17 cellular contexts compared by ENCODE assay signal in genomic region chr6:1736346-1737105, GRCh38.
DNase-seq lines count a peak whose midpoint lies in the region; ATAC-seq, FAIRE-seq and TF ChIP-seq lines count a peak whose summit lies in the region.
"Had no signal": no experiment of that assay in that cellular context is flagged by ENCODE, and none has a peak within 500 bp of the region (broad histone marks: within the 10 kb centered on the region; RNA-seq: fewer than 3 reads in every experiment).

No MANE protein-coding gene starts in this region.

- H3K4ac ChIP-seq in H1 (replicated peaks; ENCODE audit: insufficient read length, low read depth, low read length) = no peak overlapping the region

- no peaks in the 10 kb centered on the region for H3K27me3 ChIP-seq in H1 (replicated peaks in 1 of 4; ENCODE audit: control insufficient read depth in 3 of 4, extremely low read depth in 1 of 4, insufficient read depth in 3 of 4, low read length in 3 of 4)

- H3K23me2 ChIP-seq in H1 (ENCODE audit: low read depth, low read length) = peaks cover 9% of the 10 kb centered on the region; the same call in 1 of the 2 replicates

- H3K9me3 ChIP-seq in OCI-LY7 (ENCODE audit: low read length) (no peaks in the 10 kb centered on the region), H1 (ENCODE audit: insufficient read depth in 2 of 2, low read depth in 1 of 2, low read length in 1 of 2) (no peaks in the 10 kb centered on the region)

- H2BK15ac ChIP-seq in H1 (ENCODE audit: low read length) = no peak overlapping the region

- H3K36me3 ChIP-seq in OCI-LY7 (ENCODE audit: insufficient read depth, low read length) (no peaks in the 10 kb centered on the region), H1 (ENCODE audit: control insufficient read depth in 2 of 4, insufficient read depth in 4 of 4, low read length in 3 of 4) (no peaks in the 10 kb centered on the region)

- DNase-seq in EH (ENCODE audit: low read depth) (peak; percentile 13), GM12865 (ENCODE audit: low read depth) (peak; percentile 9), OCI-LY7 (ENCODE audit: low spot score) (no peak), H1 (ENCODE audit: low read depth in 1 of 2, low spot score in 2 of 2) (no peak), middle frontal gyrus (ENCODE audit: extremely low spot score, low spot score) (no peak), RWPE1 (ENCODE audit: low spot score) (no peak)
- DNase-seq: ACHN; DMS 273 treated with DMSO at 0.1 percent for 48 hours; H9; NCI-H1930; NCI-H2171; NCI-H446 treated with DMSO at 0.1 percent for 48 hours; NK-92 treated with Interleukin-12 subunit alpha and Interleukin-12 subunit beta, amount 100 ng/mL, for 24 hours; PC-3; SW 1271; T-helper 2 cell had no signal

- no peak for TF ChIP-seq RAD21 in H1 (IDR thresholded peaks at IDR 0.05 in 1 of 2, conservative IDR thresholded peaks at IDR 0.05 in 1 of 2; ENCODE audit: low read depth in 2 of 2, low read length in 2 of 2)

- no peak overlapping the region for H2AK5ac ChIP-seq in H1 (ENCODE audit: low read depth, low read length)

- H3K4me3 ChIP-seq in GM12865 (ENCODE audit: low read depth, low read length) (no peak overlapping the region), OCI-LY7 (ENCODE audit: low read depth, low read length, poor library complexity, severe bottlenecking) (no peak overlapping the region), H1 (ENCODE audit: extremely low read depth in 1 of 4, insufficient read depth in 2 of 4, low read depth in 3 of 4, low read length in 4 of 4) (no peak overlapping the region)

- TF ChIP-seq EP300 in H1 (IDR thresholded peaks at IDR 0.05; ENCODE audit: borderline replicate concordance in 1 of 2, low read depth in 2 of 2, low read length in 2 of 2) = no peak

- CTCF ChIA-PET in OCI-LY7 (lab: Charles Lee; ENCODE audit: unreplicated experiment) (interaction anchor here (0.5 kb wide), 1 partner anchor 894 kb away, joined by 3 read pairs; no protein-coding TSS in a partner anchor), H1 (lab: Charles Lee; ENCODE audit: partially characterized antibody) (interaction anchor here (1.0 kb wide), 1 partner anchor 22 kb away, joined by 3 read pairs; no protein-coding TSS in a partner anchor), RWPE1 (lab: Yijun Ruan, JAX) (no interaction called here)

- H3K79me2 ChIP-seq in OCI-LY7 (ENCODE audit: insufficient read depth, low read depth, low read length) = no peaks in the 10 kb centered on the region
- no peaks in the 10 kb centered on the region for H3K79me2 ChIP-seq in H1 (ENCODE audit: control insufficient read depth in 1 of 2, insufficient read depth in 2 of 2, low read length in 2 of 2)

- H3K18ac ChIP-seq in H1 (ENCODE audit: extremely low read depth, low read length) = no peak overlapping the region

- intact Hi-C loops in OCI-LY7 (cut with micrococcal nuclease; ENCODE audit: unreplicated experiment) = no loop called here

- no TSS peak for BruUV-seq in OCI-LY7 (replicated peaks; lab: Mats Ljungman, UMichigan)

- H4K91ac ChIP-seq in H1 (replicated peaks; ENCODE audit: insufficient read length, low read length) = no peak overlapping the region

- no peak overlapping the region for H2BK12ac ChIP-seq in H1 (ENCODE audit: low read depth, low read length)

- POLR2A ChIA-PET in OCI-LY7 (lab: Charles Lee) = interaction anchor here (0.7 to 1.2 kb wide), 3 partner anchors 81 to 373 kb away, joined by 3 to 4 read pairs (median 3); no protein-coding TSS in a partner anchor
- POLR2A ChIA-PET in H1 (lab: Charles Lee; ENCODE audit: partially characterized antibody) = no interaction called here
- POLR2A ChIA-PET in RWPE1 (lab: Yijun Ruan, JAX; ENCODE audit: low non-redundant PET) = no interaction called here

- no peak overlapping the region for H2BK5ac ChIP-seq in H1 (ENCODE audit: low read depth, low read length)

- H2AFZ ChIP-seq in OCI-LY7 (ENCODE audit: low read length) = peak overlapping the region; percentile 47; the same call in 1 of the 2 replicates
- H2AFZ ChIP-seq in H1 (ENCODE audit: low read length) = no peak overlapping the region

- H3K4me2 ChIP-seq in OCI-LY7 (ENCODE audit: low read length) = peak overlapping the region; percentile 79
- no peak overlapping the region for H3K4me2 ChIP-seq in H1 (ENCODE audit: insufficient read depth in 1 of 2, low read depth in 2 of 2, low read length in 2 of 2)

- no peak overlapping the region for H3K23ac ChIP-seq in H1 (ENCODE audit: insufficient read length)

- TF ChIP-seq CTCF in GM12865 (IDR thresholded peaks at IDR 0.05; ENCODE audit: insufficient read depth, low read depth, low read length, missing control alignments) = no peak
- TF ChIP-seq CTCF in OCI-LY7 (conservative IDR thresholded peaks at IDR 0.05; ENCODE audit: low read length) = no peak
- no peak for TF ChIP-seq CTCF in H1 (IDR thresholded peaks at IDR 0.05; ENCODE audit: control extremely low read depth in 1 of 3, insufficient read depth in 1 of 3, low read depth in 1 of 3, low read length in 3 of 3)
- no peak for TF ChIP-seq CTCF in RWPE1 (conservative IDR thresholded peaks at IDR 0.05; ENCODE audit: low read depth)

- WGBS in H1 (ENCODE audit: extremely low coverage in 1 of 2, insufficient coverage in 1 of 2, insufficient read length in 1 of 2, insufficient replicate concordance in 2 of 2, low coverage in 1 of 2, low lambda C conversion rate in 2 of 2, missing lambda C conversion rate in 1 of 2), 2 experiments = 88% methylated on average over 6 of the region's 6 CpGs; no CpG with 5 or more reads in 1 of the 2 experiments

- no peak overlapping the region for H3K56ac ChIP-seq in H1 (replicated peaks; ENCODE audit: insufficient read length, low read depth, low read length)

- no peaks in the 10 kb centered on the region for H3K9me2 ChIP-seq in OCI-LY7 (ENCODE audit: insufficient read depth, low read length)

- H3K27ac ChIP-seq in OCI-LY7 (ENCODE audit: low read depth, low read length, poor library complexity, severe bottlenecking) = peak overlapping the region; percentile 18
- H3K27ac ChIP-seq in H1 (ENCODE audit: low read depth, low read length) = no peak overlapping the region
- no peak overlapping the region for H3K27ac ChIP-seq in RWPE1

- H3K14ac ChIP-seq in H1 (ENCODE audit: insufficient read length) = no peak overlapping the region

- no peak for FAIRE-seq in H1 (lab: Jason Lieb, UNC)

- no peak for ATAC-seq in GM21786 (IDR thresholded peaks at IDR 0.05; ENCODE audit: unreplicated experiment)
- ATAC-seq: PC-3 had no signal

- no peak overlapping the region for H2BK20ac ChIP-seq in H1 (ENCODE audit: low read length)

- H3K9ac ChIP-seq in H1 (replicated peaks in 1 of 4; ENCODE audit: extremely low read depth in 1 of 4, low read depth in 3 of 4, low read length in 3 of 4) = no peak overlapping the region

- TF ChIP-seq POLR2A in H1 (IDR thresholded peaks at IDR 0.05; ENCODE audit: control extremely low read depth in 1 of 2, low read depth in 2 of 2, low read length in 2 of 2) = no peak

- H4K8ac ChIP-seq in H1 (ENCODE audit: extremely low read depth, insufficient read depth, low read length) = no peak overlapping the region

- H3K79me1 ChIP-seq in H1 (ENCODE audit: low read depth, low read length) = peaks cover 3% of the 10 kb centered on the region; the same call in 1 of the 2 replicates

- H4K5ac ChIP-seq in H1 (ENCODE audit: insufficient read length, low read depth, low read length) = no peak overlapping the region

- no peak overlapping the region for H2BK120ac ChIP-seq in H1 (replicated peaks; ENCODE audit: low read depth, low read length)

- no peaks in the 10 kb centered on the region for H4K20me1 ChIP-seq in OCI-LY7 (ENCODE audit: insufficient read depth, low read length)
- peaks cover 0 to 8% of the 10 kb centered on the region in 2 experiments for H4K20me1 ChIP-seq in H1 (replicated peaks in 1 of 2; ENCODE audit: control insufficient read depth in 1 of 2, insufficient read depth in 2 of 2, low read length in 2 of 2)

- peaks cover 61% of the 10 kb centered on the region for H3K4me1 ChIP-seq in OCI-LY7 (ENCODE audit: insufficient read depth, low read length, poor library complexity, severe bottlenecking)
- no peaks in the 10 kb centered on the region for H3K4me1 ChIP-seq in H1 (replicated peaks in 1 of 4; ENCODE audit: control insufficient read depth in 3 of 4, insufficient read depth in 4 of 4, low read length in 3 of 4)

TF ChIP-seq in H1, 55 proteins besides CTCF, POLR2A, EP300 and RAD21:
- TF ChIP-seq JUN (IDR thresholded peaks at IDR 0.05; ENCODE audit: low read depth, low read length) (no peak), TEAD4 (IDR thresholded peaks at IDR 0.05; ENCODE audit: low read depth, low read length) (peak; percentile 32; the same call in 1 of the 2 replicates)

Comparison
In these comparisons a context has a peak if more than half of its experiments do, and no peak if none do; other contexts are left out.
1. DNase-seq: peak in EH (single experiment) and GM12865 (single experiment); none in OCI-LY7 (single experiment), H1 (0 of 2), middle frontal gyrus (single experiment) and RWPE1 (single experiment).